In genomic region chr19:41870401-41870873, GRCh38 we compare ENCODE assay signal across 10 cellular contexts. TPM values are rescaled to one million over a fixed set of nuclear protein-coding genes. Genes with fewer than 3 reads are reported as not detected.
DNase-seq lines count a peak whose midpoint lies in the region; ATAC-seq, FAIRE-seq and TF ChIP-seq lines count a peak whose summit lies in the region.
"Had no signal": no experiment of that assay in that cellular context is flagged by ENCODE, and none has a peak within 500 bp of the region (broad histone marks: within the 10 kb centered on the region; RNA-seq: fewer than 3 reads in every experiment).

No MANE protein-coding gene starts in this region.

- peaks cover 43 to 47% of the 10 kb centered on the region in 2 donors for H3K4me1 Mint-ChIP-seq in effector memory CD8-positive, alpha-beta T cell (ENCODE audit: low read depth in 2 of 2)
- peaks cover 73% of the 10 kb centered on the region for H3K4me1 Mint-ChIP-seq in stimulated activated effector memory CD8-positive, alpha-beta T cell treated with anti-CD3 and anti-CD28 coated beads, Interleukin-12 subunit alpha, Interleukin-12 subunit beta, amount 100 ng/mL, for 72 hours

- peaks cover 60% of the 10 kb centered on the region for H3K36me3 Mint-ChIP-seq in effector memory CD8-positive, alpha-beta T cell (ENCODE audit: insufficient read depth)
- peaks cover 89% of the 10 kb centered on the region for H3K36me3 Mint-ChIP-seq in stimulated activated effector memory CD8-positive, alpha-beta T cell treated with anti-CD3 and anti-CD28 coated beads, Interleukin-12 subunit alpha, Interleukin-12 subunit beta, amount 100 ng/mL, for 72 hours

- FAIRE-seq in RCC 7860 (lab: Jason Lieb, UNC): no peak

- H3K27me3 ChIP-seq in dorsolateral prefrontal cortex (no peaks in the 10 kb centered on the region), thyroid gland (no peaks in the 10 kb centered on the region)

- no peaks in the 10 kb centered on the region for H3K9me3 Mint-ChIP-seq in effector memory CD8-positive, alpha-beta T cell
- H3K9me3 Mint-ChIP-seq in stimulated activated effector memory CD8-positive, alpha-beta T cell treated with anti-CD3 and anti-CD28 coated beads, Interleukin-12 subunit alpha, Interleukin-12 subunit beta, amount 100 ng/mL, for 72 hours: no peaks in the 10 kb centered on the region

- no peaks in the 10 kb centered on the region for H3K9me3 ChIP-seq in thyroid gland

- TF ChIP-seq CTCF in dorsolateral prefrontal cortex (IDR thresholded peaks at IDR 0.05 in 54 of 56, conservative IDR thresholded peaks at IDR 0.05 in 2 of 56; ENCODE audit: low read depth in 1 of 56, partially characterized antibody in 56 of 56) (no peak), thyroid gland (IDR thresholded peaks at IDR 0.05) (no peak)

- peaks cover 32 to 39% of the 10 kb centered on the region in 2 donors for H3K36me3 ChIP-seq in thyroid gland

- H3K27ac ChIP-seq in dorsolateral prefrontal cortex (no peak overlapping the region), thyroid gland (no peak overlapping the region)

- H3K4me3 Mint-ChIP-seq in effector memory CD8-positive, alpha-beta T cell: peak overlapping the region; percentile 69 to 90
- peak overlapping the region; percentile 73 for H3K4me3 Mint-ChIP-seq in stimulated activated effector memory CD8-positive, alpha-beta T cell treated with anti-CD3 and anti-CD28 coated beads, Interleukin-12 subunit alpha, Interleukin-12 subunit beta, amount 100 ng/mL, for 72 hours

- H3K27ac Mint-ChIP-seq in effector memory CD8-positive, alpha-beta T cell: peak overlapping the region; percentile 98 to 99
- H3K27ac Mint-ChIP-seq in stimulated activated effector memory CD8-positive, alpha-beta T cell treated with anti-CD3 and anti-CD28 coated beads, Interleukin-12 subunit alpha, Interleukin-12 subunit beta, amount 100 ng/mL, for 72 hours: peak overlapping the region; percentile 92

- H3K4me3 ChIP-seq in dorsolateral prefrontal cortex: no peak overlapping the region
- no peak overlapping the region for H3K4me3 ChIP-seq in thyroid gland (replicated peaks in 1 of 3)

- DNase-seq in activated CD4-positive, CD25-positive, alpha-beta regulatory T cell (lab: John Stamatoyannopoulos, UW): no peak
- peak; percentile 63 for DNase-seq in RCC 7860 (ENCODE audit: low spot score)
- DNase-seq in effector memory CD8-positive, alpha-beta T cell: no peak
- DNase-seq in stimulated activated effector memory CD8-positive, alpha-beta T cell treated with anti-CD3 and anti-CD28 coated beads, Interleukin-12 subunit alpha, Interleukin-12 subunit beta, amount 100 ng/mL, for 72 hours (ENCODE audit: low spot score in 2 of 2): no peak
- no peak for DNase-seq in dorsolateral prefrontal cortex
- no peak for DNase-seq in thyroid gland
- DNase-seq: AML-193; stimulated activated CD4-positive, alpha-beta T cell treated with anti-CD3 and anti-CD28 coated beads, Interleukin-2, amount 100 ng/mL, for 48 hours had no signal

- ATAC-seq in activated CD4-positive, CD25-positive, alpha-beta regulatory T cell treated with anti-CD3 and anti-CD28 coated beads, Interleukin-2, amount 50 U/mL, for 24 hours: peak; percentile 14 to 18
- no peak for ATAC-seq in effector memory CD8-positive, alpha-beta T cell (replicated peaks)
- ATAC-seq in stimulated activated effector memory CD8-positive, alpha-beta T cell treated with anti-CD3 and anti-CD28 coated beads, Interleukin-12 subunit alpha, Interleukin-12 subunit beta, amount 100 ng/mL, for 72 hours: peak; percentile 62
- no peak for ATAC-seq in HG03571 (IDR thresholded peaks at IDR 0.05; ENCODE audit: unreplicated experiment)

- no peak for TF ChIP-seq POLR2A in thyroid gland (IDR thresholded peaks at IDR 0.05)

- no peaks in the 10 kb centered on the region for H3K27me3 Mint-ChIP-seq in effector memory CD8-positive, alpha-beta T cell

- intact Hi-C loops in dorsolateral prefrontal cortex (cut with DNase I): loop anchor here in 1 of 2 donors (2.0 to 5.0 kb wide), 2 partner anchors 67 to 80 kb away; no protein-coding TSS in a partner anchor
- intact Hi-C loops in thyroid gland (cut with DNase I): no loop called here

- H3K4me1 ChIP-seq in thyroid gland: peaks cover 13 to 17% of the 10 kb centered on the region in 2 donors

- 61 to 66% methylated on average over 3 of the region's 3 CpGs for WGBS in thyroid gland, 2 donors

RNA-seq across cellular contexts. Expression of gene CD79A, which starts 6.6 kb away (rescaled TPM):
- total RNA-seq in dorsolateral prefrontal cortex (under 1 TPM in 10 of 120 experiments, not detected in 110; 0.28 to 0.98 (median 0.50) TPM), thyroid gland (1 to 10 TPM in 1 of 4 donors, under 1 TPM in 1, not detected in 2; 0.22 to 1.5 TPM)

RNA-seq across cellular contexts. Expression of gene RPS19, which starts 10.4 kb away (rescaled TPM):
- 100 to 1,000 TPM; 344 to 718 (median 462) TPM for total RNA-seq in dorsolateral prefrontal cortex
- total RNA-seq in thyroid gland: 1,000 to 10,000 TPM in 1 of 4 donors, 100 to 1,000 TPM in 3; 351 to 1,305 (median 623) TPM

RNA-seq across cellular contexts. Expression of gene ARHGEF1, which starts 12.5 kb away (rescaled TPM):
- total RNA-seq in dorsolateral prefrontal cortex (100 to 1,000 TPM in 10 of 120 experiments, 10 to 100 TPM in 110; 36.8 to 145 (median 73.8) TPM), thyroid gland (10 to 100 TPM; 34.5 to 52.6 (median 42.9) TPM)

RNA-seq across cellular contexts. Expression of gene DMRTC2, which starts 25.6 kb away (rescaled TPM):
- total RNA-seq in dorsolateral prefrontal cortex (not detected), thyroid gland (under 1 TPM in 1 of 4 donors, not detected in 3; 0.13 TPM)

RNA-seq across cellular contexts. Expression of gene LYPD4, which starts 26.0 kb away (rescaled TPM):
- total RNA-seq in dorsolateral prefrontal cortex: not detected
- total RNA-seq in thyroid gland: not detected

Comparison
In these comparisons a context has a peak if more than half of its experiments do, and no peak if none do; other contexts are left out.
1. ATAC-seq: peak in activated CD4-positive, CD25-positive, alpha-beta regulatory T cell treated with anti-CD3 and anti-CD28 coated beads, Interleukin-2, amount 50 U/mL, for 24 hours (2 of 2) and stimulated activated effector memory CD8-positive, alpha-beta T cell treated with anti-CD3 and anti-CD28 coated beads, Interleukin-12 subunit alpha, Interleukin-12 subunit beta, amount 100 ng/mL, for 72 hours (single experiment); none in effector memory CD8-positive, alpha-beta T cell (single experiment) and HG03571 (single experiment).